8 cellular contexts compared by ENCODE assay signal in the genomic region with DNA sequence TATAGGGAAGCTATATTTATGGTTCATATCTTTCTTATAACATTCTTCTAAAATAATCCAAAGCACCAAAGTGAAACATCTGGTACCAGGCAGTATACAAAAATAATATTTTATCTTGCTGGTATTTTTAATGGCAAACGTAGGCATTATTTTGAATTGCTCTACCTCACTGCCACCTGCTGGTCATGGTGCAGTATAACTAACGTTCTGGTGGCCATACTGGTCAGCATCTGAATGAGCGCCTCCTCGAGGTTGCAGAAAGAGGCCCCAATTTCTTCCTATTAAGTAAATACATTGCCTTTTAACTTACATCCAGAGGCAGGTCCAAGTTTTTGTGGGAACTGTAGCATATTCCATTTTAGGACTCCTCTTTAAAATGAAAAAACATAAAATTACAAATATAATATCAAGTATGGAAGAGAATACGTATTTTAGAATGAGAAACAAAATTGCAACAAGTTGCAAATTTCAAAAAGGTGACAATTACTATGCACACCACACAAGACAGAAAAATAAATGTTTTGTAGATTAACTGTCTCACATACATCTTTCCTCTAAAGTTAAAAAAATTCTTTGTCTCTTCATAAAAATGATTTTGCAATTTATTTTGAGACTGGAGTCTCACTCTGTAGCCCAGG. TPM values are rescaled to one million over a fixed set of nuclear protein-coding genes. Genes with fewer than 3 reads are reported as not detected.
DNase-seq lines count a peak whose midpoint lies in the region; ATAC-seq and TF ChIP-seq lines count a peak whose summit lies in the region.

No MANE protein-coding gene starts in this region.

- no peaks in the 10 kb centered on the region for H3K9me3 ChIP-seq in SU-DHL-6 (ENCODE audit: insufficient read depth, low read length)
- no peaks in the 10 kb centered on the region for H3K9me3 ChIP-seq in heart left ventricle

- H4K20me1 ChIP-seq in SU-DHL-6 (ENCODE audit: low read depth, low read length): no peaks in the 10 kb centered on the region

- H3K4me1 Mint-ChIP-seq in activated naive CD8-positive, alpha-beta T cell treated with anti-CD3 and anti-CD28 coated beads, Interleukin-2, amount 10 ng/mL, durations not matched to agents 7 days and 5 days: no peaks in the 10 kb centered on the region

- intact Hi-C loops in heart left ventricle (cut with DNase I): loop anchor here (1.0 to 10.0 kb wide), 12 partner anchors 118 to 528 kb away; partner anchors contain the start of gene FRYL (in 2 of the 10)

- DNase-seq in GM13976 (ENCODE audit: low spot score): peak; percentile 51
- DNase-seq in NCI-H1436 (lab: John Stamatoyannopoulos, UW): peak; percentile 75
- DNase-seq in activated naive CD8-positive, alpha-beta T cell treated with anti-CD3 and anti-CD28 coated beads, Interleukin-2, amount 10 ng/mL, durations not matched to agents 7 days and 5 days: peak; percentile 47
- peak in 4 of 5 donors; percentile 49 to 70 (median 68) for DNase-seq in heart left ventricle
- peak; percentile 83 for DNase-seq in renal cortical epithelial cell (ENCODE audit: low read depth)
- DNase-seq in cortex of kidney (lab: John Stamatoyannopoulos, UW): no peak

- H3K27me3 ChIP-seq in SU-DHL-6 (ENCODE audit: low read length): no peaks in the 10 kb centered on the region
- no peaks in the 10 kb centered on the region for H3K27me3 ChIP-seq in heart left ventricle

- H3K4me3 ChIP-seq in SU-DHL-6 (ENCODE audit: insufficient read depth, low read length, poor library complexity, severe bottlenecking) (no peak overlapping the region), heart left ventricle (no peak overlapping the region)

- in situ Hi-C loops in GM13976 (cut with MboI; ENCODE audit: low sequenced_read_pairs, unreplicated experiment): loop anchor here (25.0 kb wide), 3 partner anchors 401 to 851 kb away; no protein-coding TSS in a partner anchor

- POLR2A ChIA-PET in activated naive CD8-positive, alpha-beta T cell treated with anti-CD3 and anti-CD28 coated beads, Interleukin-2, amount 10 ng/mL, durations not matched to agents 7 days and 5 days (lab: Charles Lee): no interaction called here

- H3K27me3 Mint-ChIP-seq in activated naive CD8-positive, alpha-beta T cell treated with anti-CD3 and anti-CD28 coated beads, Interleukin-2, amount 10 ng/mL, durations not matched to agents 7 days and 5 days: peaks cover 7% of the 10 kb centered on the region

- no peak overlapping the region for H3K4me2 ChIP-seq in SU-DHL-6 (ENCODE audit: low read depth, low read length, poor library complexity, severe bottlenecking)

- no peaks in the 10 kb centered on the region for H3K9me2 ChIP-seq in SU-DHL-6 (replicated peaks; ENCODE audit: insufficient read depth, low read length)

- WGBS in heart left ventricle, 4 donors: 15 to 19% (median 17%) methylated on average over 5 of the region's 5 CpGs

- H3K27ac ChIP-seq in SU-DHL-6 (ENCODE audit: low read depth, low read length): no peak overlapping the region
- no peak overlapping the region for H3K27ac ChIP-seq in heart left ventricle

- no peaks in the 10 kb centered on the region for H3F3A ChIP-seq in SU-DHL-6 (ENCODE audit: insufficient read depth)

- H3K9me3 Mint-ChIP-seq in activated naive CD8-positive, alpha-beta T cell treated with anti-CD3 and anti-CD28 coated beads, Interleukin-2, amount 10 ng/mL, durations not matched to agents 7 days and 5 days: no peaks in the 10 kb centered on the region

- no peaks in the 10 kb centered on the region for H3K79me2 ChIP-seq in SU-DHL-6 (ENCODE audit: insufficient read depth, low read length)

- H3K36me3 Mint-ChIP-seq in activated naive CD8-positive, alpha-beta T cell treated with anti-CD3 and anti-CD28 coated beads, Interleukin-2, amount 10 ng/mL, durations not matched to agents 7 days and 5 days: no peaks in the 10 kb centered on the region

- H2AFZ ChIP-seq in SU-DHL-6 (ENCODE audit: low read depth, low read length, severe bottlenecking): no peak overlapping the region

- H3K4me1 ChIP-seq in heart left ventricle: no peaks in the 10 kb centered on the region

- ATAC-seq in HG02763 (IDR thresholded peaks at IDR 0.05; ENCODE audit: unreplicated experiment) (peak; percentile 72), heart left ventricle (peak in 3 of 4 donors; percentile 77 to 89 (median 82))
- peak; percentile 75 for ATAC-seq in activated naive CD8-positive, alpha-beta T cell treated with anti-CD3 and anti-CD28 coated beads, Interleukin-2, amount 10 ng/mL, durations not matched to agents 7 days and 5 days (ENCODE audit: low read depth)

- H3K9ac ChIP-seq in SU-DHL-6 (ENCODE audit: low read length): no peak overlapping the region

- peak; percentile 94 for TF ChIP-seq CTCF in GM13976 (IDR thresholded peaks at IDR 0.05; ENCODE audit: borderline replicate concordance, control extremely low read depth, extremely low read depth, insufficient read depth, missing control alignments)
- peak; percentile 99 for TF ChIP-seq CTCF in SU-DHL-6 (IDR thresholded peaks at IDR 0.05; ENCODE audit: insufficient read depth, low read length, poor library complexity, severe bottlenecking)
- peak; percentile 90 to 99 (median 95) for TF ChIP-seq CTCF in heart left ventricle (IDR thresholded peaks at IDR 0.05)

- no peak overlapping the region for H3K27ac Mint-ChIP-seq in activated naive CD8-positive, alpha-beta T cell treated with anti-CD3 and anti-CD28 coated beads, Interleukin-2, amount 10 ng/mL, durations not matched to agents 7 days and 5 days

- TF ChIP-seq POLR2A in heart left ventricle (IDR thresholded peaks at IDR 0.05): no peak

- no peaks in the 10 kb centered on the region for H3K36me3 ChIP-seq in SU-DHL-6 (ENCODE audit: low read length)
- H3K36me3 ChIP-seq in heart left ventricle: no peaks in the 10 kb centered on the region

- no peak overlapping the region for H3K4me3 Mint-ChIP-seq in activated naive CD8-positive, alpha-beta T cell treated with anti-CD3 and anti-CD28 coated beads, Interleukin-2, amount 10 ng/mL, durations not matched to agents 7 days and 5 days

RNA-seq across cellular contexts. Expression of gene CWH43, which starts 22.9 kb away (rescaled TPM):
- not detected for total RNA-seq in activated naive CD8-positive, alpha-beta T cell treated with anti-CD3 and anti-CD28 coated beads, Interleukin-2, amount 10 ng/mL, durations not matched to agents 7 days and 5 days
- total RNA-seq in heart left ventricle (not detected), renal cortical epithelial cell (0.05 and 13.7 TPM in 2 replicates)
- polyA plus RNA-seq in heart left ventricle: not detected

RNA-seq across cellular contexts. Expression of gene OCIAD2, which starts 56.6 kb away (rescaled TPM):
- 10 to 100 TPM; 85.1 to 85.7 TPM for total RNA-seq in activated naive CD8-positive, alpha-beta T cell treated with anti-CD3 and anti-CD28 coated beads, Interleukin-2, amount 10 ng/mL, durations not matched to agents 7 days and 5 days
- 10 to 100 TPM; 14.4 to 47.9 (median 22.7) TPM for total RNA-seq in heart left ventricle
- polyA plus RNA-seq in heart left ventricle: 10 to 100 TPM; 20.8 to 27.2 TPM
- total RNA-seq in renal cortical epithelial cell: 66.7 and 239 TPM in 2 replicates
